Comparison of ENCODE assay signal across 9 cellular contexts in the genomic region with DNA sequence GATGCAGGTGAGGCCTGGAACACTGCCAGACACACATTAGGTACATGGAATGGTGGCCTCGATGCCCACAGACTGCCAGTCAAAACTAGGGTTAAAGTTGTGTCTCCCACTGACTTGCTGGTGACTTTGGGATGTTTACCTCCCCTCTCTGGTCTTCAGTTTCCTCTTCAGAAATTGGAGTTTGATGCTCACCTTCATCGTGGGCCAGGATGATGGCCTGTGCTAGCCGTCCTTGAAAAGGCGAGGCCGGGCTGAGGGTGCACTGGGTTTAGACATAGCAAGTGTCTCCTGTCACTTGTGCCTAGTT. TPM values are rescaled to one million over a fixed set of nuclear protein-coding genes. Genes with fewer than 3 reads are reported as not detected.
A peak's percentile ranks its signal among the peaks of the same experiment; 100 is the strongest.
DNase-seq lines count a peak whose midpoint lies in the region; ATAC-seq and TF ChIP-seq lines count a peak whose summit lies in the region.
"Had no signal": no experiment of that assay in that cellular context is flagged by ENCODE, and none has a peak within 500 bp of the region (broad histone marks: within the 10 kb centered on the region; RNA-seq: fewer than 3 reads in every experiment).

No MANE protein-coding gene starts in this region.

- TF ChIP-seq CTCF in right atrium auricular region (IDR thresholded peaks at IDR 0.05) (no peak), ascending aorta (IDR thresholded peaks at IDR 0.05) (no peak), lung (IDR thresholded peaks at IDR 0.05; ENCODE audit: control extremely low read depth, extremely low read depth) (no peak), upper lobe of right lung (IDR thresholded peaks at IDR 0.05) (no peak)

- H3K27me3 ChIP-seq in right atrium auricular region (peaks cover 0 to 5% of the 10 kb centered on the region in 2 donors), ascending aorta (peaks cover 8% of the 10 kb centered on the region), lung (ENCODE audit: control insufficient read depth, insufficient read depth) (no peaks in the 10 kb centered on the region), upper lobe of right lung (peaks cover 9% of the 10 kb centered on the region)

- DNase-seq in right atrium auricular region (ENCODE audit: low spot score) = peak; percentile 49
- no peak for DNase-seq in left ventricle myocardium superior
- DNase-seq in ascending aorta (ENCODE audit: low spot score in 2 of 2) = no peak
- no peak for DNase-seq in lung (ENCODE audit: low spot score)
- DNase-seq in upper lobe of right lung = no peak
- no peak for DNase-seq in NCI-H2029 treated with DMSO at 0.1 percent for 48 hours (lab: John Stamatoyannopoulos, UW)
- no peak for DNase-seq in DMS79 treated with DMSO at 0.1 percent for 48 hours (lab: John Stamatoyannopoulos, UW)

- WGBS in lung, 2 donors = 73 to 82% methylated on average over 5 of the region's 5 CpGs

- intact Hi-C loops in left ventricle myocardium superior (cut with micrococcal nuclease) = no loop called here
- intact Hi-C loops in ascending aorta (cut with DNase I) = no loop called here
- intact Hi-C loops in upper lobe of right lung (cut with DNase I) = no loop called here

- H3K4me3 ChIP-seq in right atrium auricular region (peak overlapping the region in 1 of 2 donors; percentile 41), ascending aorta (peak overlapping the region; percentile 46), lung (peak overlapping the region; percentile 32), upper lobe of right lung (peak overlapping the region; percentile 44)

- H3K4me1 ChIP-seq in right atrium auricular region (peaks cover 0 to 8% of the 10 kb centered on the region in 2 donors), ascending aorta (no peaks in the 10 kb centered on the region), lung (ENCODE audit: control insufficient read depth in 2 of 2, insufficient read depth in 2 of 2, low read length in 2 of 2) (peaks cover 0 to 5% of the 10 kb centered on the region in 2 donors), upper lobe of right lung (no peaks in the 10 kb centered on the region)

- H3K27ac ChIP-seq in right atrium auricular region (no peak overlapping the region), ascending aorta (no peak overlapping the region), lung (ENCODE audit: low read depth in 1 of 2, low read length in 1 of 2) (peak overlapping the region in 1 of 2 donors; percentile 81), upper lobe of right lung (peak overlapping the region; percentile 39)

- no peaks in the 10 kb centered on the region for H3K36me3 ChIP-seq in right atrium auricular region
- H3K36me3 ChIP-seq in ascending aorta = no peaks in the 10 kb centered on the region
- H3K36me3 ChIP-seq in lung (ENCODE audit: control insufficient read depth in 2 of 2, insufficient read depth in 2 of 2, low read length in 2 of 2) = no peaks in the 10 kb centered on the region
- no peaks in the 10 kb centered on the region for H3K36me3 ChIP-seq in upper lobe of right lung

- ATAC-seq in left ventricle myocardium superior = no peak
- ATAC-seq in lung (ENCODE audit: insufficient read depth, low FRiP score) = no peak
- no peak for ATAC-seq in upper lobe of right lung
- ATAC-seq in GM19324 (IDR thresholded peaks at IDR 0.05; ENCODE audit: low FRiP score, unreplicated experiment) = no peak

- H3K9me3 ChIP-seq in right atrium auricular region = no peaks in the 10 kb centered on the region
- H3K9me3 ChIP-seq in ascending aorta = no peaks in the 10 kb centered on the region
- H3K9me3 ChIP-seq in lung (ENCODE audit: control insufficient read depth in 2 of 2, insufficient read depth in 1 of 2, low read length in 1 of 2) = no peaks in the 10 kb centered on the region
- no peaks in the 10 kb centered on the region for H3K9me3 ChIP-seq in upper lobe of right lung

RNA-seq across cellular contexts. Expression of a gene that starts 49.0 kb away (rescaled TPM):
- total RNA-seq in right atrium auricular region (not detected), left ventricle myocardium superior (not detected), ascending aorta (not detected), lung (under 1 TPM in 1 of 2 donors, not detected in 1; 0.06 TPM), upper lobe of right lung (not detected)
- polyA plus RNA-seq in lung = under 1 TPM; 0.08 to 0.14 TPM
- total RNA-seq: liver had no signal
- polyA plus RNA-seq: liver had no signal
